In genomic region chr7:81233208-81233940, GRCh38 we compare ENCODE assay signal across 20 cellular contexts.
DNase-seq lines count a peak whose midpoint lies in the region; ATAC-seq lines count a peak whose summit lies in the region.
"Had no signal": no experiment of that assay in that cellular context is flagged by ENCODE, and none has a peak within 500 bp of the region (broad histone marks: within the 10 kb centered on the region; RNA-seq: fewer than 3 reads in every experiment).

No MANE protein-coding gene starts in this region.

- DNase-seq in DMS 273 (lab: John Stamatoyannopoulos, UW; ENCODE audit: unreplicated experiment) (peak; percentile 52), DMS 273 treated with DMSO at 0.1 percent for 48 hours (lab: John Stamatoyannopoulos, UW) (no peak), AG20443 (ENCODE audit: low spot score) (peak; percentile 34), SJCRH30 (peak; percentile 55 to 63), sciatic nerve (ENCODE audit: low spot score) (no peak), midbrain (lab: John Stamatoyannopoulos, UW) (no peak), 8988T (no peak), KG1 (lab: John Stamatoyannopoulos, UW) (no peak)
- DNase-seq: COR-L47, DND-41, GDM1, KBM-7, NCI-H1092 treated with DMSO at 0.1 percent for 48 hours, NCI-H1694, NCI-H446, NCI-H748 treated with DMSO at 0.1 percent for 48 hours, SIG-M5 had no signal

- no peaks in the 10 kb centered on the region for H3K27me3 ChIP-seq in SJCRH30

- intact Hi-C loops in sciatic nerve (cut with DNase I), result no loop called here

- no peak overlapping the region for H3K4me3 ChIP-seq in SJCRH30

- H3K36me3 ChIP-seq in SJCRH30, result no peaks in the 10 kb centered on the region

- ATAC-seq in sciatic nerve, result peak; percentile 21
- ATAC-seq: HCT116, Panc1 had no signal

- H3K27ac ChIP-seq in SJCRH30, result peak overlapping the region; percentile 81
- H3K27ac ChIP-seq: 22Rv1 had no signal

- peaks cover 49% of the 10 kb centered on the region for H3K4me1 ChIP-seq in SJCRH30

- no peaks in the 10 kb centered on the region for H3K9me3 ChIP-seq in SJCRH30 (replicated peaks)

Comparison
In these comparisons a context has a peak if more than half of its experiments do, and no peak if none do; other contexts are left out.
1. DNase-seq: peak in DMS 273 (single experiment), AG20443 (single experiment) and SJCRH30 (2 of 2); none in DMS 273 treated with DMSO at 0.1 percent for 48 hours (single experiment), sciatic nerve (single experiment), midbrain (single experiment), 8988T (single experiment) and KG1 (single experiment).